Comparison of ENCODE assay signal across 8 cellular contexts in the genomic region with DNA sequence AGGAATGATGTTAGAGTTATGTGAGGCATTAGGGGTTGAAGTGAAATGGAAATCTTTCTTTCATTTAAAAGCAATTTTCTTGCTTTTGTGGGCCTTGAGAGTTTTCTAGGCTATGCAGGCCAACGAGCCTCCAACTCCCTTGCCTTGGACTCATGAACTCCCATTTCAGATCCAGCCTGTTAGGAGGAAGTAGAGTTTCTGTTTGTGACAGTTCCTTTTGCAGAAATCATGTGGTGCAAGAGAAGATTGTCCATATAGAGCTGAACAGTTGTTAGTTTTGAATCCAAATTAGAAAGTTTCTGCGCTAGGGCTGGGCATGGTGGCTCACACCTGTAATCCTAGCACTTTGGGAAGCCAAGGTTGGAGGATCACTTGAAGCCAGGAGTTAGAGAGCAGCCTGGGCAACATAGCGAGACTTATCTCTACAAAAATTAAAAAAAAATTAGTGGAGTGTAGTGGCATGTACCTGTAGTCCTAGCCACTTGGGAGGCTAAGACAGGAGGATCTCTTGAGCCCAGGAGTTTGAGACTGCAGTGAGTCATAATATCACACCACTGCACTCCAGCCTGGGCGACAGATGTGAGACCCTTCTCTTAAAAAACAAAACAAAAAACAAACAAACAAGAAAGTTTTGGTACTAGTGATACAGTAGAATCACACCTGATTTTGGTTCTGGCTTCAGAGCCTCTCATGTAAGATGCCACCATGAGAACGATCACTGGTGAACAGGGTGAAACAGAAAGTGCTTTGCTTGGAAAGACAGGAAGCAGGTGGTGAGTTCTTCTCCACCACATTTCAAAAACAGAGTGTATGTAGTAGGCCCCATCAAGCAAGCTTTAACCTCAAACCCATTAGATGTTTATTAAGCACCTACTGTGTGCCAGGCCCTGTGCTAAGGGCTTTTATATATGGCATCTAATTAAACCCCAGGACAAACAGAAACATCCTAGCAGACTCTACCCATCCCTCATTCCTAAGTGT. TPM values are rescaled to one million over a fixed set of nuclear protein-coding genes. Genes with fewer than 3 reads are reported as not detected.
DNase-seq lines count a peak whose midpoint lies in the region; ATAC-seq lines count a peak whose summit lies in the region.

No MANE protein-coding gene starts in this region.

- no peak overlapping the region for H3K4me3 ChIP-seq in BLaER1

- H3K4me1 Mint-ChIP-seq in activated T-helper 17 cell treated with anti-CD3 and anti-CD28 coated beads, Interleukin-2, amount 50 U/mL, for 72 hours, result peaks cover 12% of the 10 kb centered on the region

- peak; percentile 83 for ATAC-seq in GM19328 (IDR thresholded peaks at IDR 0.05; ENCODE audit: unreplicated experiment)
- ATAC-seq in HG03280 (IDR thresholded peaks at IDR 0.05; ENCODE audit: unreplicated experiment), result peak; percentile 94
- ATAC-seq in activated T-helper 17 cell treated with anti-CD3 and anti-CD28 coated beads, Interleukin-2, amount 50 U/mL, for 72 hours (replicated peaks), result peak; percentile 75

- peak overlapping the region; percentile 41 for H3K4me3 Mint-ChIP-seq in activated T-helper 17 cell treated with anti-CD3 and anti-CD28 coated beads, Interleukin-2, amount 50 U/mL, for 72 hours

- no peaks in the 10 kb centered on the region for H3K36me3 ChIP-seq in BLaER1

- no peaks in the 10 kb centered on the region for H3K27me3 ChIP-seq in BLaER1

- no peaks in the 10 kb centered on the region for H3K9me3 Mint-ChIP-seq in activated T-helper 17 cell treated with anti-CD3 and anti-CD28 coated beads, Interleukin-2, amount 50 U/mL, for 72 hours

- H3K9ac ChIP-seq in BLaER1, result no peak overlapping the region; the same call in 1 of the 2 replicates

- no peaks in the 10 kb centered on the region for H3K27me3 Mint-ChIP-seq in activated T-helper 17 cell treated with anti-CD3 and anti-CD28 coated beads, Interleukin-2, amount 50 U/mL, for 72 hours

- H3K36me3 Mint-ChIP-seq in activated T-helper 17 cell treated with anti-CD3 and anti-CD28 coated beads, Interleukin-2, amount 50 U/mL, for 72 hours (ENCODE audit: low read depth), result no peaks in the 10 kb centered on the region

- H3K9me3 ChIP-seq in BLaER1, result peaks cover 14% of the 10 kb centered on the region

- H3K27ac ChIP-seq in BLaER1, result peak overlapping the region; percentile 72

- H3K4me2 ChIP-seq in BLaER1, result peak overlapping the region; percentile 71

- peaks cover 53% of the 10 kb centered on the region for H3K4me1 ChIP-seq in BLaER1

- H4K20me1 ChIP-seq in BLaER1, result no peaks in the 10 kb centered on the region

- DNase-seq in NCI-H510A treated with DMSO at 0.1 percent for 48 hours (lab: John Stamatoyannopoulos, UW) (no peak), cortex of kidney (lab: John Stamatoyannopoulos, UW) (no peak), GOT3 (lab: John Stamatoyannopoulos, UW) (no peak), NCI-H774 (lab: John Stamatoyannopoulos, UW) (no peak)

- peak overlapping the region; percentile 36 for H3K27ac Mint-ChIP-seq in activated T-helper 17 cell treated with anti-CD3 and anti-CD28 coated beads, Interleukin-2, amount 50 U/mL, for 72 hours

RNA-seq across cellular contexts. Expression of a gene that starts 47.5 kb away (rescaled TPM):
- total RNA-seq in activated T-helper 17 cell treated with anti-CD3 and anti-CD28 coated beads, Interleukin-2, amount 50 U/mL, for 72 hours, result 10 to 100 TPM; 49.9 to 56.2 TPM
